Comparison of ENCODE assay signal across 13 cellular contexts in the genomic region with DNA sequence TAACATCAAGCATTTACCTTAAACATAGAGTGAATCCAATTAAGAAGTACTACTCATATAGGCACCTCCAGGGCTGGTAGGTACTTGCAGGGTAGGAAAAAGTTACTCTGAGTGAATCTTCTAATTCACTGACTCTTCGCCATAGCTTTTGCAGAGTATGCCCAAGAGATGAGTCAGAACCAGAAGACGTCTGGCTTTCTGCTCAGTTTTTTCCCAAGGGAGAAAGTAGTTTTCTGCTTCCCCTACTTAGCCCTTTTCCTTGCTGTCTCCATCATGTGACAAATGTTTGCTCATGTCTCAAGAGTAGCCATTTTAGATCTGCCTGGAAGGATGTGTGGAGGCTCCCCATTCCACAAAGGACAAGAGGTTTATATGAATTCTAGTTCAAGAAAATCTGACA.
A peak's percentile ranks its signal among the peaks of the same experiment; 100 is the strongest.
DNase-seq lines count a peak whose midpoint lies in the region; ATAC-seq and TF ChIP-seq lines count a peak whose summit lies in the region.
"Had no signal": no experiment of that assay in that cellular context is flagged by ENCODE, and none has a peak within 500 bp of the region (broad histone marks: within the 10 kb centered on the region; RNA-seq: fewer than 3 reads in every experiment).

No MANE protein-coding gene starts in this region.

- no peak for DNase-seq in stimulated activated naive CD8-positive, alpha-beta T cell treated with anti-CD3 and anti-CD28 coated beads, Interleukin-15, Interleukin-2, amounts not matched to agents 100 U/mL and 50 U/mL, for 24 hours
- DNase-seq in stimulated activated naive CD8-positive, alpha-beta T cell treated with anti-CD3 and anti-CD28 coated beads, Interleukin-15, amount 100 ng/mL, for 72 hours: no peak
- peak; percentile 81 for DNase-seq in adipocyte (ENCODE audit: low read depth)
- DNase-seq in iris pigment epithelial cell (ENCODE audit: low read depth): peak; percentile 87
- no peak for DNase-seq in stimulated activated CD4-positive, alpha-beta T cell treated with anti-CD3 and anti-CD28 coated beads, Interleukin-15, amount 100 ng/mL, for 24 hours
- no peak for DNase-seq in KG1 (lab: John Stamatoyannopoulos, UW)
- no peak for DNase-seq in uterus
- no peak for DNase-seq in activated CD4-positive, alpha-beta T cell treated with anti-CD3 and anti-CD28 coated beads for 1 hour
- DNase-seq: activated T-cell treated with anti-CD3 and anti-CD28 coated beads, Interleukin-2, amount 50 U/mL, for 72 hours; CD8-positive, alpha-beta memory T cell; MV-4-11; occipital lobe had no signal

- peaks cover 37% of the 10 kb centered on the region for H3K4me1 ChIP-seq in adipocyte (ENCODE audit: control insufficient read depth, insufficient read depth, low read length)
- no peaks in the 10 kb centered on the region for H3K4me1 ChIP-seq in uterus

- no peak for TF ChIP-seq CTCF in uterus (IDR thresholded peaks at IDR 0.05)

- H3K9me3 Mint-ChIP-seq in stimulated activated naive CD8-positive, alpha-beta T cell treated with anti-CD3 and anti-CD28 coated beads, Interleukin-15, amount 100 ng/mL, for 72 hours: no peaks in the 10 kb centered on the region
- H3K9me3 Mint-ChIP-seq: activated T-cell treated with anti-CD3 and anti-CD28 coated beads, Interleukin-2, amount 50 U/mL, for 72 hours; CD8-positive, alpha-beta memory T cell had no signal

- peaks cover 19% of the 10 kb centered on the region for H3K36me3 ChIP-seq in adipocyte (ENCODE audit: control insufficient read depth, insufficient read depth, low read length, severe bottlenecking)
- H3K36me3 ChIP-seq in uterus: no peaks in the 10 kb centered on the region

- no peak for TF ChIP-seq POLR2A in uterus (IDR thresholded peaks at IDR 0.05)

- H3K27ac ChIP-seq in uterus: peak overlapping the region in 1 of 2 donors; percentile 2
- H3K27ac ChIP-seq: tibial nerve had no signal

- intact Hi-C loops in uterus (cut with DNase I; ENCODE audit: low total_unique reads): no loop called here

- no peaks in the 10 kb centered on the region for H3K27me3 ChIP-seq in adipocyte (replicated peaks; ENCODE audit: control insufficient read depth, insufficient read depth, low read length)
- H3K27me3 ChIP-seq in uterus: no peaks in the 10 kb centered on the region
- H3K27me3 ChIP-seq: tibial nerve had no signal

- H3K9me3 ChIP-seq in adipocyte (ENCODE audit: control insufficient read depth, low read length) (no peaks in the 10 kb centered on the region), uterus (no peaks in the 10 kb centered on the region)
- H3K9me3 ChIP-seq: tibial nerve had no signal

- no peak overlapping the region for H3K4me3 Mint-ChIP-seq in stimulated activated naive CD8-positive, alpha-beta T cell treated with anti-CD3 and anti-CD28 coated beads, Interleukin-15, amount 100 ng/mL, for 72 hours
- H3K4me3 Mint-ChIP-seq: activated T-cell treated with anti-CD3 and anti-CD28 coated beads, Interleukin-2, amount 50 U/mL, for 72 hours; CD8-positive, alpha-beta memory T cell had no signal

- ATAC-seq in stimulated activated naive CD8-positive, alpha-beta T cell treated with anti-CD3 and anti-CD28 coated beads, Interleukin-15, Interleukin-2, amounts not matched to agents 100 U/mL and 50 U/mL, for 24 hours: peak; percentile 78
- no peak for ATAC-seq in stimulated activated naive CD8-positive, alpha-beta T cell treated with anti-CD3 and anti-CD28 coated beads, Interleukin-15, amount 100 ng/mL, for 72 hours

- H3K4me3 ChIP-seq in adipocyte (ENCODE audit: low read length) (no peak overlapping the region), uterus (no peak overlapping the region)
- H3K4me3 ChIP-seq: tibial nerve had no signal

- no peaks in the 10 kb centered on the region for H3K27me3 Mint-ChIP-seq in stimulated activated naive CD8-positive, alpha-beta T cell treated with anti-CD3 and anti-CD28 coated beads, Interleukin-15, amount 100 ng/mL, for 72 hours
- H3K27me3 Mint-ChIP-seq: CD8-positive, alpha-beta memory T cell had no signal

- H3K4me1 Mint-ChIP-seq in stimulated activated naive CD8-positive, alpha-beta T cell treated with anti-CD3 and anti-CD28 coated beads, Interleukin-15, amount 100 ng/mL, for 72 hours: peaks cover 39% of the 10 kb centered on the region

- H3K9ac ChIP-seq in adipocyte (ENCODE audit: low read length): no peak overlapping the region

- H3K27ac Mint-ChIP-seq in stimulated activated naive CD8-positive, alpha-beta T cell treated with anti-CD3 and anti-CD28 coated beads, Interleukin-15, amount 100 ng/mL, for 72 hours: no peak overlapping the region

Comparison
In these comparisons a context has a peak if more than half of its experiments do, and no peak if none do; other contexts are left out.
1. DNase-seq: peak in adipocyte (single experiment) and iris pigment epithelial cell (single experiment); none in stimulated activated naive CD8-positive, alpha-beta T cell treated with anti-CD3 and anti-CD28 coated beads, Interleukin-15, Interleukin-2, amounts not matched to agents 100 U/mL and 50 U/mL, for 24 hours (single experiment), stimulated activated naive CD8-positive, alpha-beta T cell treated with anti-CD3 and anti-CD28 coated beads, Interleukin-15, amount 100 ng/mL, for 72 hours (0 of 2), stimulated activated CD4-positive, alpha-beta T cell treated with anti-CD3 and anti-CD28 coated beads, Interleukin-15, amount 100 ng/mL, for 24 hours (single experiment), KG1 (single experiment), uterus (0 of 2) and activated CD4-positive, alpha-beta T cell treated with anti-CD3 and anti-CD28 coated beads for 1 hour (single experiment).